ENCODE assay signal across 8 cellular contexts in the genomic region with DNA sequence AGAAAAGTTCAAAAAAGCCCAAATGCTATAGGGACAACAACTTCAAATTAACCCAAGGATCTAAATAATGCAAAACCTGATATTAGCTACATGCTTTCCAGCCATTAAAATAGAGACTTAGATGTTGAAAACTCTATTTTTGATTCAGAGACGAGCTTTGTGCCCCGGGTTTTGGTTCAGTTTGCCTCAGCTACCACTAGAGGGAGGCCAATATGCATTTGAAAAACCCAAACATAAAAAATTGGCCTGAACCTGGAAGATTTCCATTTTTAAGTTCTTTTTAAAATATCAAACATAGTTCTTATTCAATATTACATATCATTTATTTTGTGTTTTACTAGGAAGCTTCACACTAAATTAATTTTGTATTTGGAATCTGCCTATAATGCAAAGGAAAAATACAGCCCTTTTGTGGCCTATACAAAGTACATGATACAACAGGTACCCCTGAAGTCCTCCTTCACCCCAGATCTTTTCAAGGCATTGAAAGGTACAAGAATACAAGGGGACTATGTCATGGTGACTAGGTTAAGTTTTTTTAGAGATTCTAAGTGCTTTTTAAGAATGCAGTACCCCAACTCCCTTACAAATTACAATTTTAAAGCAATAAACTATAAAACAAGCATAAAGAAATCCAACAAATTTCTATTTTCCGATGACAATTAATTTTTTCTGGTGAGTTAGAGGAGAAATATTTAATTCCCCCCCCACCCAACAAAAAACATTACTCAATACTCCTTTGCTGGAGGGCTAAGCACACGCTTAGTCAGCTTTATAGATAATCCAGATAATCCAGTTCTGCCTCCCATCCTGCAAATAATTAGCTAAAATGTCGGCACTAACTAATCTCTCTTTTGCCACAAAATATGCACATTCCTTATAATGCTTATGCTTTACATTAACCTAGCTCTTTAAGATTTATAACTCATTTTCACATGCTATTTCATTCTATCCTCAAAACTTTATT.
A peak's percentile ranks its signal among the peaks of the same experiment; 100 is the strongest.
DNase-seq lines count a peak whose midpoint lies in the region; ATAC-seq, FAIRE-seq and TF ChIP-seq lines count a peak whose summit lies in the region.

No MANE protein-coding gene starts in this region.

- CTCF ChIA-PET in activated B cell treated with CpG ODN at 0.5 μM for 24 hours (lab: Charles Lee): interaction anchor here (0.7 to 2.7 kb wide), 19 partner anchors 9 to 929 kb away, joined by 3 to 16 read pairs (median 3); no protein-coding TSS in a partner anchor

- intact Hi-C loops in activated B cell treated with CpG ODN at 0.5 μM for 24 hours (cut with micrococcal nuclease): loop anchor here (1.0 to 10.0 kb wide), 5 partner anchors 596 to 1718 kb away; no protein-coding TSS in a partner anchor

- H3K9me3 Mint-ChIP-seq in activated B cell treated with CpG ODN at 0.5 μM for 24 hours: no peaks in the 10 kb centered on the region

- peak; percentile 66 for TF ChIP-seq CTCF in activated B cell treated with CpG ODN at 0.5 μM for 24 hours (IDR thresholded peaks at IDR 0.05)

- ATAC-seq in activated B cell treated with CpG ODN at 0.5 μM for 24 hours (ENCODE audit: low read depth) (peak; percentile 31), GM21723 (IDR thresholded peaks at IDR 0.05; ENCODE audit: unreplicated experiment) (no peak), GM18502 (IDR thresholded peaks at IDR 0.05; ENCODE audit: poor library complexity, unreplicated experiment) (no peak)

- no peaks in the 10 kb centered on the region for H3K4me1 Mint-ChIP-seq in activated B cell treated with CpG ODN at 0.5 μM for 24 hours

- no peaks in the 10 kb centered on the region for H3K36me3 ChIP-seq in MG63

- no peak overlapping the region for H3K27ac Mint-ChIP-seq in activated B cell treated with CpG ODN at 0.5 μM for 24 hours

- H3K36me3 Mint-ChIP-seq in activated B cell treated with CpG ODN at 0.5 μM for 24 hours (ENCODE audit: low read depth): no peaks in the 10 kb centered on the region

- no peaks in the 10 kb centered on the region for H3K9me3 ChIP-seq in MG63

- peaks cover 2% of the 10 kb centered on the region for H3K27me3 Mint-ChIP-seq in activated B cell treated with CpG ODN at 0.5 μM for 24 hours

- POLR2A ChIA-PET in activated B cell treated with CpG ODN at 0.5 μM for 24 hours (lab: Charles Lee): no interaction called here

- H3K4me3 Mint-ChIP-seq in activated B cell treated with CpG ODN at 0.5 μM for 24 hours: no peak overlapping the region

- peak; percentile 95 for FAIRE-seq in A204.1 (lab: Jason Lieb, UNC)

- no peak overlapping the region for H3K4me3 ChIP-seq in MG63

- H3K27me3 ChIP-seq in MG63: no peaks in the 10 kb centered on the region

- DNase-seq in DMS53 treated with DMSO at 0.1 percent for 48 hours (lab: John Stamatoyannopoulos, UW; ENCODE audit: unreplicated experiment) (peak; percentile 9), MG63 (peak; percentile 2), activated B cell treated with CpG ODN at 0.5 μM for 24 hours (no peak), fibroblast of the conjunctiva (ENCODE audit: low read depth) (peak; percentile 41), putamen (ENCODE audit: low spot score) (peak; percentile 64)
